In genomic region chr3:126500016-126500415, GRCh38 we compare ENCODE assay signal across 32 cellular contexts. TPM values are rescaled to one million over a fixed set of nuclear protein-coding genes. Genes with fewer than 3 reads are reported as not detected.
"Had no signal": no experiment of that assay in that cellular context is flagged by ENCODE, and none has a peak within 500 bp of the region (broad histone marks: within the 10 kb centered on the region; RNA-seq: fewer than 3 reads in every experiment).

No MANE protein-coding gene starts in this region.

- H3K9ac ChIP-seq: neural progenitor cell had no signal

- H3K4me1 ChIP-seq: gastrocnemius medialis, prostate gland, right atrium auricular region, testis, tibial artery had no signal

- H2AFZ ChIP-seq: neural progenitor cell had no signal

- H3K4me2 ChIP-seq: neural progenitor cell, smooth muscle cell had no signal

- H3K9me3 ChIP-seq: gastrocnemius medialis, mucosa of descending colon, prostate gland, right atrium auricular region, testis, tibial artery had no signal

- H3K36me3 ChIP-seq: gastrocnemius medialis, neural progenitor cell, prostate gland, right atrium auricular region, tibial artery had no signal

- ATAC-seq: gastrocnemius medialis; left lobe of liver; mucosa of descending colon; natural killer cell treated with Interleukin-12 subunit alpha and Interleukin-12 subunit beta and Interleukin-15 and Interleukin-18, amount 100 ng/mL, for 72 hours; sciatic nerve; stimulated activated memory B cell treated with anti-CD40 and anti-IgM and Interleukin-4, amounts not matched to agents 10 μg/mL and 1 μg/mL and 100 μg/mL, for 72 hours; stimulated activated naive CD8-positive, alpha-beta T cell treated with anti-CD3 and anti-CD28 coated beads, Interleukin-15, Interleukin-2, amounts not matched to agents 100 U/mL and 50 U/mL, for 24 hours had no signal

- FAIRE-seq: colon, keratinocyte had no signal

- H3K27ac ChIP-seq: dorsolateral prefrontal cortex, gastrocnemius medialis, neural progenitor cell, prostate gland, right atrium auricular region, testis, tibial artery had no signal

- DNase-seq: dorsolateral prefrontal cortex; effector CD4-positive, alpha-beta T cell; foreskin fibroblast; gastrocnemius medialis; head of caudate nucleus; mucosa of descending colon; naive B cell; nucleus accumbens; stimulated activated CD4-positive, alpha-beta T cell treated with anti-CD3 and anti-CD28 coated beads, Interleukin-12 subunit alpha, Interleukin-12 subunit beta, amount 100 ng/mL, for 4 hours; stimulated activated CD4-positive, alpha-beta T cell treated with anti-CD3 and anti-CD28 coated beads, Interleukin-1b, Interleukin-23, amount 100 ng/mL, for 48 hours; stimulated activated CD4-positive, alpha-beta T cell treated with anti-CD3 and anti-CD28 coated beads, Interleukin-4, amount 100 ng/mL, for 24 hours; stimulated activated naive CD8-positive, alpha-beta T cell treated with anti-CD3 and anti-CD28 coated beads, Interleukin-15, Interleukin-2, amounts not matched to agents 100 U/mL and 50 U/mL, for 24 hours; substantia nigra; testis; tibial artery had no signal

- H3K27me3 ChIP-seq: dorsolateral prefrontal cortex, gastrocnemius medialis, neural progenitor cell, right atrium auricular region, testis had no signal

- H3K4me3 ChIP-seq: dorsolateral prefrontal cortex, gastrocnemius medialis, lung, mucosa of descending colon, neural progenitor cell, prostate gland, right atrium auricular region, smooth muscle cell, testis, tibial artery had no signal

RNA-seq across cellular contexts. Expression of gene UROC1, which starts 17.6 kb away (rescaled TPM):
- total RNA-seq: glomerular endothelial cell; mesothelial cell of epicardium; mucosa of descending colon; natural killer cell treated with Interleukin-12 subunit alpha and Interleukin-12 subunit beta and Interleukin-15 and Interleukin-18, amount 100 ng/mL, for 72 hours; osteocyte; right atrium auricular region; sciatic nerve; smooth muscle cell; urinary bladder had no signal
- polyA plus RNA-seq: esophagus, keratinocyte, smooth muscle cell had no signal

RNA-seq across cellular contexts. Expression of gene CHST13, which starts 23.9 kb away (rescaled TPM):
- total RNA-seq: glomerular endothelial cell, mesothelial cell of epicardium, osteocyte, smooth muscle cell had no signal
- polyA plus RNA-seq: keratinocyte, smooth muscle cell had no signal

RNA-seq across cellular contexts. Expression of gene C3orf22, which starts 58.7 kb away (rescaled TPM):
- total RNA-seq: gastrocnemius medialis; glomerular endothelial cell; left lobe of liver; liver; mucosa of descending colon; natural killer cell treated with Interleukin-12 subunit alpha and Interleukin-12 subunit beta and Interleukin-15 and Interleukin-18, amount 100 ng/mL, for 72 hours; osteocyte; right atrium auricular region; sciatic nerve; smooth muscle cell; urinary bladder had no signal
- polyA plus RNA-seq: esophagus, keratinocyte, liver, lung, smooth muscle cell, urinary bladder had no signal
